In the genomic region with DNA sequence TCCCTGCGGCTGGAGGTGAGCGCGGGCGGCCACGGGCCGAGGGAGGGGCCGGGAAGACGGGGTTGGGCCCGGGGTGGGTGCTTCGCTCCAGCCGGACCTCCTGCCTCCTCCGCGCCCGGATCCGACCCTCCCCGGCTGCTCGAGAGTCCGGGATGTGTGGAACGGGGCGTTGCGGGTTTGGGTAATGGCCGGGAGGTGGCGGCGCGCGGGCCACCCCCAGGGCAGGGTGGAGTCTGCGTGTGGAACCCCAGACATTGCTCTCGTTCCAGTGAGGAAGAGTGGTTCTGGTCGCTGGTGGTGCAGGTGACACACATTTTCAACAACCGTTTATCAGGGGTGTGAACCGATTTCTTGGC, we compare ENCODE assay signal across 8 cellular contexts. TPM values are rescaled to one million over a fixed set of nuclear protein-coding genes. Genes with fewer than 3 reads are reported as not detected.
DNase-seq lines count a peak whose midpoint lies in the region; ATAC-seq lines count a peak whose summit lies in the region.

No MANE protein-coding gene starts in this region.

- peak overlapping the region; percentile 81 to 97 (median 95) for H3K9ac ChIP-seq in subcutaneous abdominal adipose tissue (ENCODE audit: low read length in 5 of 5)

- H3K4me1 ChIP-seq in ectodermal cell (ENCODE audit: control insufficient read depth, insufficient read depth, low read length), result peaks cover 2% of the 10 kb centered on the region
- peaks cover 20% of the 10 kb centered on the region for H3K4me1 ChIP-seq in mononuclear cell (ENCODE audit: insufficient read depth, low read length)
- peaks cover 0 to 60% (median 49%) of the 10 kb centered on the region in 5 donors for H3K4me1 ChIP-seq in subcutaneous abdominal adipose tissue (ENCODE audit: control insufficient read depth in 5 of 5, insufficient read depth in 5 of 5, low read length in 5 of 5)

- peaks cover 20% of the 10 kb centered on the region for H3K36me3 Mint-ChIP-seq in T-helper 2 cell treated with Interferon-gamma antibody and Interleukin-4, amounts not matched to agents 5 μg/mL and 100 μg/mL, for 36 hours (ENCODE audit: low read depth)

- peaks cover 26% of the 10 kb centered on the region for H3K4me1 Mint-ChIP-seq in T-helper 2 cell treated with Interferon-gamma antibody and Interleukin-4, amounts not matched to agents 5 μg/mL and 100 μg/mL, for 36 hours (ENCODE audit: low read depth)

- ATAC-seq in GM19351 (IDR thresholded peaks at IDR 0.05; ENCODE audit: unreplicated experiment) (peak; percentile 42), HG03432 (IDR thresholded peaks at IDR 0.05; ENCODE audit: unreplicated experiment) (peak; percentile 56)

- H3K4me3 Mint-ChIP-seq in T-helper 2 cell treated with Interferon-gamma antibody and Interleukin-4, amounts not matched to agents 5 μg/mL and 100 μg/mL, for 36 hours, result peak overlapping the region; percentile 93

- peak overlapping the region; percentile 91 for H3K27ac Mint-ChIP-seq in T-helper 2 cell treated with Interferon-gamma antibody and Interleukin-4, amounts not matched to agents 5 μg/mL and 100 μg/mL, for 36 hours

- WGBS in ectodermal cell, 2 experiments, result 1% methylated on average over 31 of the region's 31 CpGs

- no peaks in the 10 kb centered on the region for H3K36me3 ChIP-seq in ectodermal cell (ENCODE audit: control insufficient read depth, insufficient read depth, low read length)
- H3K36me3 ChIP-seq in subcutaneous abdominal adipose tissue (ENCODE audit: control insufficient read depth in 5 of 5, insufficient read depth in 5 of 5, low read length in 5 of 5), result peaks cover 0 to 6% (median 0%) of the 10 kb centered on the region in 5 donors

- DNase-seq in COLO668 (lab: John Stamatoyannopoulos, UW; ENCODE audit: unreplicated experiment) (peak; percentile 83), NCI-H774 (lab: John Stamatoyannopoulos, UW) (no peak)
- no peak for DNase-seq in T-helper 2 cell treated with Interferon-gamma antibody and Interleukin-4, amounts not matched to agents 5 μg/mL and 100 μg/mL, for 36 hours (ENCODE audit: low spot score)

- H3K27me3 ChIP-seq in ectodermal cell (ENCODE audit: control insufficient read depth, insufficient read depth, low read length, poor library complexity, severe bottlenecking), result peaks cover 3% of the 10 kb centered on the region
- no peaks in the 10 kb centered on the region for H3K27me3 ChIP-seq in mononuclear cell (ENCODE audit: insufficient read depth, low read length)
- H3K27me3 ChIP-seq in subcutaneous abdominal adipose tissue (ENCODE audit: control insufficient read depth in 5 of 5, insufficient read depth in 4 of 5, low read length in 5 of 5), result no peaks in the 10 kb centered on the region

- H3K27ac ChIP-seq in ectodermal cell (ENCODE audit: insufficient read depth, low read depth, low read length, poor library complexity, severe bottlenecking) (peak overlapping the region; percentile 97), subcutaneous abdominal adipose tissue (ENCODE audit: low read depth, low read length) (peak overlapping the region; percentile 96)

- no peaks in the 10 kb centered on the region for H3K9me3 Mint-ChIP-seq in T-helper 2 cell treated with Interferon-gamma antibody and Interleukin-4, amounts not matched to agents 5 μg/mL and 100 μg/mL, for 36 hours

- H3K4me3 ChIP-seq in ectodermal cell (ENCODE audit: insufficient read depth, low read depth, low read length), result peak overlapping the region; percentile 92
- peak overlapping the region; percentile 79 for H3K4me3 ChIP-seq in mononuclear cell (ENCODE audit: low read length)
- H3K4me3 ChIP-seq in subcutaneous abdominal adipose tissue (ENCODE audit: low read depth in 1 of 5, low read length in 5 of 5), result peak overlapping the region; percentile 82 to 93 (median 82)

- H3K9me3 ChIP-seq in ectodermal cell (ENCODE audit: control insufficient read depth, low read length), result no peaks in the 10 kb centered on the region
- no peaks in the 10 kb centered on the region for H3K9me3 ChIP-seq in mononuclear cell (ENCODE audit: low read depth, low read length)
- no peaks in the 10 kb centered on the region for H3K9me3 ChIP-seq in subcutaneous abdominal adipose tissue (ENCODE audit: control insufficient read depth in 5 of 5, low read length in 5 of 5)

- peaks cover 18% of the 10 kb centered on the region for H3K27me3 Mint-ChIP-seq in T-helper 2 cell treated with Interferon-gamma antibody and Interleukin-4, amounts not matched to agents 5 μg/mL and 100 μg/mL, for 36 hours (ENCODE audit: low read depth)

RNA-seq across cellular contexts. Expression of a gene that starts 38.8 kb away (rescaled TPM):
- 65.4 TPM for polyA plus RNA-seq in ectodermal cell (2013, experiment 1 of 4)
- 65.4 TPM for polyA plus RNA-seq in ectodermal cell (2013, experiment 2 of 4)
- 54.3 TPM for polyA plus RNA-seq in ectodermal cell (2013, experiment 3 of 4)
- polyA plus RNA-seq in ectodermal cell (2013, experiment 4 of 4), result 64.1 TPM
- total RNA-seq in mononuclear cell, result 79.5 TPM
